Comparison of ENCODE assay signal across 8 cellular contexts in the genomic region with DNA sequence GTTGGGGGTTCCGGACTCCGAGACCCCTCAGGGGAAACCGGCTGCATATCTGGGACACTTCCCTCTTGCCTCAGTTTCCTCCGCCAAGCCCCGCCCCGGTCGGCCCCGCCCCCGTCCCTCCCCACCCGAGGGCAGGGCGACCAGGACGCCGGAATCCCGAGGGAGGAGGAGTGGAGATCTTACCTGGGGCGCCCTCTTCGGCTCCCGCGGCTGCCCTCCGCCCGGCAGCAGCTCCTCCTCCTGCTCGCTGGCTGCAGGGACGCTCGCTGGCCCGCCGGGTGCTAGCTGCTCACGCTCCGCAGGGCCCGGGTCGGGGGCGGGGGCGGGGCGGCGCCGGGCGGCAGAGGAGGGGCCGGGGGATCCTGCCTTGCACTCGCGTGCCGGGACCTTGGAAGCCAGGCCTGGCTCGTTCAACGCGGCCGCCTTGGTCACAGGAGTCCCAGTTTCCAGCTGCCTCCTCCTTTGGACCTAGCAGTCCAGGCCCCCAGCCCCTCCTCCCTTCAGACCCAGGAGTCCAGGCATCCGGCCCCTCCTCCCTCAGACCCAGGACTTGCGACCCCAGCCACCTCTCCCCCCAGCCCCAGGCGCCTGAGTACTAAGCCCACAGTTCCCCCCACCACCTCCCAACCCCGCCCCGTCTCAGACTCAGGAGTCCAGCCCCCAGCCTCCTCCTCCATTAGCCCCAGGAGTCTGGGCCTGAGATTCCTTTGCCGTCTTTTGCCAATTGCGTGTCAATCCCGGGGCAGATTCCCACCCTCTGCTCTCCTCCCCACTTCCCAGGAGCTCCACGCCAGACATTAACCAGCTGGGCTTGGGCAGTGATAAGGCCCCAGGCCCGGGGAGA. TPM values are rescaled to one million over a fixed set of nuclear protein-coding genes. Genes with fewer than 3 reads are reported as not detected.
DNase-seq lines count a peak whose midpoint lies in the region; ATAC-seq and TF ChIP-seq lines count a peak whose summit lies in the region.

A gene with protein sequence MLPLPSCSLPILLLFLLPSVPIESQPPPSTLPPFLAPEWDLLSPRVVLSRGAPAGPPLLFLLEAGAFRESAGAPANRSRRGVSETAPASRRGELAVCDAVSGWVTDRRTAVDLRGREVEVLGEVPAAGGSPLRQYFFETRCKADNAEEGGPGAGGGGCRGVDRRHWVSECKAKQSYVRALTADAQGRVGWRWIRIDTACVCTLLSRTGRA (minus strand): TSS at position 51 of the 844 bp plus-strand sequence. CDS start 2,821 bp downstream, outside the sequence.

- peaks cover 36% of the 10 kb centered on the region for H3K27me3 Mint-ChIP-seq in nephron progenitor cell (ENCODE audit: low read depth, poor library complexity)

- peaks cover 66% of the 10 kb centered on the region for H3K27me3 ChIP-seq in ectodermal cell (ENCODE audit: control insufficient read depth, insufficient read depth, low read length, poor library complexity, severe bottlenecking)

- H3K4me1 Mint-ChIP-seq in nephron progenitor cell, result peaks cover 68% of the 10 kb centered on the region

- H3K27ac ChIP-seq in C4-2B (peak within 1 kb of the TSS; percentile 29; the same call in 1 of the 2 replicates), ectodermal cell (ENCODE audit: insufficient read depth, low read depth, low read length, poor library complexity, severe bottlenecking) (no peak within 1 kb of the TSS)

- peak; percentile 56 for DNase-seq in LoVo (ENCODE audit: low spot score)
- peak; percentile 87 for DNase-seq in nephron progenitor cell
- DNase-seq in GM19240 (ENCODE audit: insufficient read length, low spot score), result no peak
- DNase-seq in COLO668 (lab: John Stamatoyannopoulos, UW; ENCODE audit: unreplicated experiment), result no peak
- DNase-seq in NCI-H524 treated with DMSO at 0.1 percent for 48 hours (lab: John Stamatoyannopoulos, UW), result no peak

- H3K9me3 ChIP-seq in ectodermal cell (ENCODE audit: control insufficient read depth, low read length), result no peaks in the 10 kb centered on the region

- H3K4me3 Mint-ChIP-seq in nephron progenitor cell, result peak within 1 kb of the TSS; percentile 72

- H3K36me3 ChIP-seq in ectodermal cell (ENCODE audit: control insufficient read depth, insufficient read depth, low read length), result no peaks in the 10 kb centered on the region

- WGBS in ectodermal cell, 2 experiments, result 3% methylated on average over 53 of the region's 53 CpGs

- peaks cover 9% of the 10 kb centered on the region for H3K36me3 Mint-ChIP-seq in nephron progenitor cell (ENCODE audit: low read depth)

- peak within 1 kb of the TSS; percentile 36 for H3K4me3 ChIP-seq in ectodermal cell (ENCODE audit: insufficient read depth, low read depth, low read length)

- ATAC-seq in GM21360 (IDR thresholded peaks at IDR 0.05; ENCODE audit: unreplicated experiment), result no peak

- peaks cover 14% of the 10 kb centered on the region for H3K9me3 Mint-ChIP-seq in nephron progenitor cell

- H3K27ac Mint-ChIP-seq in nephron progenitor cell, result peak within 1 kb of the TSS; percentile 5

- no peak for TF ChIP-seq CTCF in C4-2B (conservative IDR thresholded peaks at IDR 0.05)
- no peak for TF ChIP-seq CTCF in nephron progenitor cell (IDR thresholded peaks at IDR 0.05)

- peaks cover 15% of the 10 kb centered on the region for H3K4me1 ChIP-seq in ectodermal cell (ENCODE audit: control insufficient read depth, insufficient read depth, low read length)

RNA-seq across cellular contexts. Expression of the gene that starts here (rescaled TPM):
- polyA plus RNA-seq in ectodermal cell (2013, experiment 1 of 4), result 2.9 TPM
- polyA plus RNA-seq in ectodermal cell (2013, experiment 2 of 4), result 2.9 TPM
- polyA plus RNA-seq in ectodermal cell (2013, experiment 3 of 4), result 1.8 TPM
- 1.9 TPM for polyA plus RNA-seq in ectodermal cell (2013, experiment 4 of 4)

Comparison
In these comparisons a context has a peak if more than half of its experiments do, and no peak if none do; other contexts are left out.
1. DNase-seq: peak in LoVo (single experiment) and nephron progenitor cell (single experiment); none in GM19240 (single experiment), COLO668 (single experiment) and NCI-H524 treated with DMSO at 0.1 percent for 48 hours (single experiment).